Comparison of ENCODE assay signal across 2 cellular contexts in the genomic region with DNA sequence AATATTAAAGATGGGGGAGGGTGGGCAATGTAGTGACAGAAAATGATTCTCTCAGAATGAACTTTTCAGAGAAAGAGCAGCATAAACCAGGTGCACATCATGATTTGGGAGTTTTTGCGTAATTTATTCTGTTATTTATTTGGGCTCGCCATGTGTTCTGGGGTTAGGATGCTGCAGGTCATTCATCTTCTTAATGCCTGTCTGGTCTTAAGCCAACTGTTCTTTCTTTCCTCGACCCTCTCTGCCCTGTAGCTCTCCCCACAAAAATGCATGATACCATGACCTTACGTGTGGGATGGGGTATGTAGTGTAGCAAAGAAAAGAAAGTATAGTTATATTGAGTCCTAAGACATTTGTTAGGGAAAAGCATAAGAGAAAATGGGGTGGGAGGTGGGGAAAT.
TF ChIP-seq lines count a peak whose summit lies in the region.

No MANE protein-coding gene starts in this region.

TF ChIP-seq in IMR-90, 13 proteins besides CTCF, POLR2A, EP300 and RAD21:
- TF ChIP-seq RCOR1 (IDR thresholded peaks at IDR 0.05; ENCODE audit: insufficient replicate concordance, low read length) (no peak), CEBPB (IDR thresholded peaks at IDR 0.05; ENCODE audit: low read depth, low read length) (no peak), BHLHE40 (IDR thresholded peaks at IDR 0.05; ENCODE audit: low read depth, low read length) (no peak), CHD1 (IDR thresholded peaks at IDR 0.05; ENCODE audit: low read depth, low read length) (no peak), MAZ (IDR thresholded peaks at IDR 0.05; ENCODE audit: borderline replicate concordance, low read depth, low read length) (no peak), SMC3 (IDR thresholded peaks at IDR 0.05; ENCODE audit: low read depth, low read length) (no peak), FOS (IDR thresholded peaks at IDR 0.05; ENCODE audit: low read depth, low read length) (no peak), NFE2L2 (IDR thresholded peaks at IDR 0.05; ENCODE audit: low read depth, low read length) (no peak), RFX5 (IDR thresholded peaks at IDR 0.05; ENCODE audit: low read depth, low read length) (no peak), MXI1 (IDR thresholded peaks at IDR 0.05; ENCODE audit: borderline replicate concordance, low read depth, low read length) (no peak), MAFK (IDR thresholded peaks at IDR 0.05; ENCODE audit: low read depth, low read length) (no peak)
- TF ChIP-seq, protein P1, sequence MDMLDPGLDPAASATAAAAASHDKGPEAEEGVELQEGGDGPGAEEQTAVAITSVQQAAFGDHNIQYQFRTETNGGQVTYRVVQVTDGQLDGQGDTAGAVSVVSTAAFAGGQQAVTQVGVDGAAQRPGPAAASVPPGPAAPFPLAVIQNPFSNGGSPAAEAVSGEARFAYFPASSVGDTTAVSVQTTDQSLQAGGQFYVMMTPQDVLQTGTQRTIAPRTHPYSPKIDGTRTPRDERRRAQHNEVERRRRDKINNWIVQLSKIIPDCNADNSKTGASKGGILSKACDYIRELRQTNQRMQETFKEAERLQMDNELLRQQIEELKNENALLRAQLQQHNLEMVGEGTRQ (IDR thresholded peaks at IDR 0.05; ENCODE audit: low read depth, low read length), result no peak
- TF ChIP-seq, protein P2, sequence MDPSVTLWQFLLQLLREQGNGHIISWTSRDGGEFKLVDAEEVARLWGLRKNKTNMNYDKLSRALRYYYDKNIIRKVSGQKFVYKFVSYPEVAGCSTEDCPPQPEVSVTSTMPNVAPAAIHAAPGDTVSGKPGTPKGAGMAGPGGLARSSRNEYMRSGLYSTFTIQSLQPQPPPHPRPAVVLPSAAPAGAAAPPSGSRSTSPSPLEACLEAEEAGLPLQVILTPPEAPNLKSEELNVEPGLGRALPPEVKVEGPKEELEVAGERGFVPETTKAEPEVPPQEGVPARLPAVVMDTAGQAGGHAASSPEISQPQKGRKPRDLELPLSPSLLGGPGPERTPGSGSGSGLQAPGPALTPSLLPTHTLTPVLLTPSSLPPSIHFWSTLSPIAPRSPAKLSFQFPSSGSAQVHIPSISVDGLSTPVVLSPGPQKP (IDR thresholded peaks at IDR 0.05; ENCODE audit: borderline replicate concordance, low read depth, low read length), result no peak

TF ChIP-seq in liver, 16 proteins besides CTCF, POLR2A, EP300 and RAD21:
- TF ChIP-seq HNF4A (conservative IDR thresholded peaks at IDR 0.05) (no peak), RXRA (IDR thresholded peaks at IDR 0.05) (peak; percentile 64 to 91)
- TF ChIP-seq, protein P3, sequence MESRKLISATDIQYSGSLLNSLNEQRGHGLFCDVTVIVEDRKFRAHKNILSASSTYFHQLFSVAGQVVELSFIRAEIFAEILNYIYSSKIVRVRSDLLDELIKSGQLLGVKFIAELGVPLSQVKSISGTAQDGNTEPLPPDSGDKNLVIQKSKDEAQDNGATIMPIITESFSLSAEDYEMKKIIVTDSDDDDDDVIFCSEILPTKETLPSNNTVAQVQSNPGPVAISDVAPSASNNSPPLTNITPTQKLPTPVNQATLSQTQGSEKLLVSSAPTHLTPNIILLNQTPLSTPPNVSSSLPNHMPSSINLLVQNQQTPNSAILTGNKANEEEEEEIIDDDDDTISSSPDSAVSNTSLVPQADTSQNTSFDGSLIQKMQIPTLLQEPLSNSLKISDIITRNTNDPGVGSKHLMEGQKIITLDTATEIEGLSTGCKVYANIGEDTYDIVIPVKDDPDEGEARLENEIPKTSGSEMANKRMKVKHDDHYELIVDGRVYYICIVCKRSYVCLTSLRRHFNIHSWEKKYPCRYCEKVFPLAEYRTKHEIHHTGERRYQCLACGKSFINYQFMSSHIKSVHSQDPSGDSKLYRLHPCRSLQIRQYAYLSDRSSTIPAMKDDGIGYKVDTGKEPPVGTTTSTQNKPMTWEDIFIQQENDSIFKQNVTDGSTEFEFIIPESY (IDR thresholded peaks at IDR 0.05), result no peak
TF ChIP-seq in liver: peak in this region for 1.
